In the genomic region with DNA sequence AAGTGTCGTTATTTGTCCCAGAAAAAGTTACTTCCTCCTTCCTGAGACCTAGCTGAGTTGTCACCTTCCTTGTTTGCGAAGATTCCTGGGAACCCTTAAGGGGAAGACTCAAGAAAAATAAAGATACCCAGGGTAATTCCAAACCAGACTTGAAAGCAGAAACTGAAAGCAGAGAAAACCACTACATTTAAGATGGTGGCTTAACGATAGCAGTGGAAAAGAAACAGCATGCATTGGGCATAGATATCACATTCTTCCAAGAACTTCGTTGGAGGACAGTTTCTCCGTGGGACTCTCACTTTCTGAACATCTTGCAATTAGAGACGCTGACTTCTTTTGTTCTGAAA, we compare ENCODE assay signal across 12 cellular contexts.
DNase-seq lines count a peak whose midpoint lies in the region; ATAC-seq and TF ChIP-seq lines count a peak whose summit lies in the region.
"Had no signal": no experiment of that assay in that cellular context is flagged by ENCODE, and none has a peak within 500 bp of the region (broad histone marks: within the 10 kb centered on the region; RNA-seq: fewer than 3 reads in every experiment).

No MANE protein-coding gene starts in this region.

- no peaks in the 10 kb centered on the region for H3K9me3 Mint-ChIP-seq in activated T-helper 17 cell treated with anti-CD3 and anti-CD28 coated beads, Interleukin-2, amount 50 U/mL, for 72 hours
- no peaks in the 10 kb centered on the region for H3K9me3 Mint-ChIP-seq in stimulated activated naive B cell treated with anti-CD40 and anti-IgM and Interleukin-4, amounts not matched to agents 10 μg/mL and 1 μg/mL and 100 μg/mL, for 72 hours

- peak overlapping the region; percentile 71 for H3K4me3 Mint-ChIP-seq in activated T-helper 17 cell treated with anti-CD3 and anti-CD28 coated beads, Interleukin-2, amount 50 U/mL, for 72 hours
- peak overlapping the region; percentile 48 to 56 for H3K4me3 Mint-ChIP-seq in stimulated activated naive B cell treated with anti-CD40 and anti-IgM and Interleukin-4, amounts not matched to agents 10 μg/mL and 1 μg/mL and 100 μg/mL, for 72 hours

- no peaks in the 10 kb centered on the region for H3K36me3 Mint-ChIP-seq in activated T-helper 17 cell treated with anti-CD3 and anti-CD28 coated beads, Interleukin-2, amount 50 U/mL, for 72 hours (ENCODE audit: low read depth)
- no peaks in the 10 kb centered on the region for H3K36me3 Mint-ChIP-seq in stimulated activated naive B cell treated with anti-CD40 and anti-IgM and Interleukin-4, amounts not matched to agents 10 μg/mL and 1 μg/mL and 100 μg/mL, for 72 hours

- H3K27me3 ChIP-seq in psoas muscle (ENCODE audit: insufficient read depth in 3 of 3, low read length in 2 of 3), result no peaks in the 10 kb centered on the region
- H3K27me3 ChIP-seq: heart left ventricle, MG63 had no signal

- intact Hi-C loops in psoas muscle (cut with DNase I), result loop anchor here in 1 of 2 donors (10.0 kb wide), 1 partner anchor 636 kb away; the partner anchor contains the start of gene SRSF8

- peak overlapping the region; percentile 90 for H3K27ac Mint-ChIP-seq in activated T-helper 17 cell treated with anti-CD3 and anti-CD28 coated beads, Interleukin-2, amount 50 U/mL, for 72 hours
- H3K27ac Mint-ChIP-seq in stimulated activated naive B cell treated with anti-CD40 and anti-IgM and Interleukin-4, amounts not matched to agents 10 μg/mL and 1 μg/mL and 100 μg/mL, for 72 hours, result peak overlapping the region; percentile 94

- H3K9me3 ChIP-seq in psoas muscle, result no peaks in the 10 kb centered on the region
- H3K9me3 ChIP-seq: heart left ventricle, MG63 had no signal

- no peaks in the 10 kb centered on the region for H3K4me1 ChIP-seq in psoas muscle

- H3K27ac ChIP-seq in psoas muscle, result no peak overlapping the region
- H3K27ac ChIP-seq: 22Rv1 had no signal

- no peak overlapping the region for H3K4me3 ChIP-seq in psoas muscle
- H3K4me3 ChIP-seq: heart left ventricle, MG63 had no signal

- 74 to 78% (median 78%) methylated on average over 6 of the region's 6 CpGs for WGBS in psoas muscle, 3 donors

- no peaks in the 10 kb centered on the region for H3K36me3 ChIP-seq in psoas muscle (ENCODE audit: insufficient read depth in 1 of 2, low read depth in 1 of 2)
- H3K36me3 ChIP-seq: heart left ventricle, MG63 had no signal

- TF ChIP-seq CTCF in psoas muscle (IDR thresholded peaks at IDR 0.05), result no peak

- H3K4me1 Mint-ChIP-seq in activated T-helper 17 cell treated with anti-CD3 and anti-CD28 coated beads, Interleukin-2, amount 50 U/mL, for 72 hours, result peaks cover 31% of the 10 kb centered on the region
- peaks cover 32 to 49% of the 10 kb centered on the region in 2 donors for H3K4me1 Mint-ChIP-seq in stimulated activated naive B cell treated with anti-CD40 and anti-IgM and Interleukin-4, amounts not matched to agents 10 μg/mL and 1 μg/mL and 100 μg/mL, for 72 hours

- DNase-seq in activated CD4-positive, CD25-positive, alpha-beta regulatory T cell treated with anti-CD3 and anti-CD28 coated beads, Interleukin-2, amount 50 U/mL, for 72 hours, result no peak
- no peak for DNase-seq in stimulated activated naive B cell treated with anti-CD40 and anti-IgM and Interleukin-4, amounts not matched to agents 10 μg/mL and 1 μg/mL and 100 μg/mL, for 72 hours
- DNase-seq in psoas muscle (no peak), activated gamma-delta T cell (lab: John Stamatoyannopoulos, UW) (no peak), SW480 (ENCODE audit: low spot score) (no peak)
- DNase-seq: heart left ventricle, MG63, SHP77 had no signal

- H3K27me3 Mint-ChIP-seq in activated T-helper 17 cell treated with anti-CD3 and anti-CD28 coated beads, Interleukin-2, amount 50 U/mL, for 72 hours, result no peaks in the 10 kb centered on the region
- no peaks in the 10 kb centered on the region for H3K27me3 Mint-ChIP-seq in stimulated activated naive B cell treated with anti-CD40 and anti-IgM and Interleukin-4, amounts not matched to agents 10 μg/mL and 1 μg/mL and 100 μg/mL, for 72 hours

- ATAC-seq in activated CD4-positive, CD25-positive, alpha-beta regulatory T cell treated with anti-CD3 and anti-CD28 coated beads, Interleukin-2, amount 50 U/mL, for 24 hours, result peak; percentile 37 to 47
- ATAC-seq in HG02938 (IDR thresholded peaks at IDR 0.05; ENCODE audit: unreplicated experiment) (peak; percentile 55), psoas muscle (no peak)
- ATAC-seq in activated T-helper 17 cell treated with anti-CD3 and anti-CD28 coated beads, Interleukin-2, amount 50 U/mL, for 72 hours (replicated peaks), result peak; percentile 48
- peak; percentile 41 to 51 for ATAC-seq in stimulated activated naive B cell treated with anti-CD40 and anti-IgM and Interleukin-4, amounts not matched to agents 10 μg/mL and 1 μg/mL and 100 μg/mL, for 72 hours (replicated peaks)

Comparison
In these comparisons a context has a peak if more than half of its experiments do, and no peak if none do; other contexts are left out.
1. ATAC-seq: peak in activated CD4-positive, CD25-positive, alpha-beta regulatory T cell treated with anti-CD3 and anti-CD28 coated beads, Interleukin-2, amount 50 U/mL, for 24 hours (2 of 2), HG02938 (single experiment), activated T-helper 17 cell treated with anti-CD3 and anti-CD28 coated beads, Interleukin-2, amount 50 U/mL, for 72 hours (single experiment) and stimulated activated naive B cell treated with anti-CD40 and anti-IgM and Interleukin-4, amounts not matched to agents 10 μg/mL and 1 μg/mL and 100 μg/mL, for 72 hours (2 of 2); none in psoas muscle (0 of 4).